ENCODE assay signal across 17 cellular contexts in the genomic region with DNA sequence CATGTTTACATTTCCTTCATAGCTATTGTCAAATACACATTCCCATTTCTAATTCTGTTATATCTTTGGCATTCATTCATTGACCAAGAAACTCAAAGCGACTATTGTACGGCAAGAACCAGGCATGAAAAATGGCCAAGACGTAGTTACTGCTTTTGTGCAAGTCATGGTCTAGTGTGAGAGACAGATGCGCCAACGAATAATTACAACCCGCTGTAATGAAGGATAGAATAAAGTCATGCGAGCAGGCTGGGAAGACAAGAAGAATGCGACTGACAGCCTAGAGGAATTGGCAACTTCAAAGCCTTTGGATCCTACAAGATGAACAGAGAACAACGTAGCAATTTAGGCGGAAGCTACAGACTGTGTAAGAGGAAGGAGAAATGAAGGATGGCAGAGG.
A peak's percentile ranks its signal among the peaks of the same experiment; 100 is the strongest.
DNase-seq lines count a peak whose midpoint lies in the region; ATAC-seq, FAIRE-seq and TF ChIP-seq lines count a peak whose summit lies in the region.
"Had no signal": no experiment of that assay in that cellular context is flagged by ENCODE, and none has a peak within 500 bp of the region (broad histone marks: within the 10 kb centered on the region; RNA-seq: fewer than 3 reads in every experiment).

No MANE protein-coding gene starts in this region.

- TF ChIP-seq RAD21 in HepG2 (CRISPR knock-in tag; IDR thresholded peaks at IDR 0.05), result no peak

- intact Hi-C loops in HepG2 (cut with micrococcal nuclease; ENCODE audit: unreplicated experiment) (no loop called here), right lobe of liver (cut with DNase I) (no loop called here), esophagus muscularis mucosa (cut with DNase I) (no loop called here)

- POLR2A ChIA-PET in HepG2 (lab: Yijun Ruan, JAX), result no interaction called here

- H3K4me3 ChIP-seq in HepG2 (replicated peaks in 1 of 3; ENCODE audit: insufficient read depth in 1 of 3, low read depth in 2 of 3, low read length in 3 of 3), result no peak overlapping the region
- no peak overlapping the region for H3K4me3 ChIP-seq in right lobe of liver
- H3K4me3 ChIP-seq in esophagus muscularis mucosa, result no peak overlapping the region
- H3K4me3 ChIP-seq: BLaER1 treated with 17β-estradiol and CSF1 and Interleukin-3, amounts not matched to agents 10 nM and 100 nM; GM12878; GM23248; HAP-1 had no signal

- H2AFZ ChIP-seq in HepG2 (ENCODE audit: low read length), result no peak overlapping the region
- H2AFZ ChIP-seq: GM23248 had no signal

- TF ChIP-seq EP300 in HepG2 (IDR thresholded peaks at IDR 0.05; ENCODE audit: low read depth in 2 of 2, low read length in 2 of 2) (no peak), HepG2 (CRISPR knock-in tag; IDR thresholded peaks at IDR 0.05; ENCODE audit: borderline replicate concordance) (no peak), esophagus muscularis mucosa (IDR thresholded peaks at IDR 0.05) (no peak)

- CTCF ChIA-PET in HepG2 (lab: Yijun Ruan, JAX; ENCODE audit: low intra/inter-chr PET ratio, low total read pairs), result no interaction called here

- H3K4me1 ChIP-seq in HepG2 (ENCODE audit: insufficient read depth, low read length), result no peaks in the 10 kb centered on the region
- no peaks in the 10 kb centered on the region for H3K4me1 ChIP-seq in right lobe of liver
- no peaks in the 10 kb centered on the region for H3K4me1 ChIP-seq in esophagus muscularis mucosa
- H3K4me1 ChIP-seq: HAP-1 had no signal

- H4K20me1 ChIP-seq in HepG2 (ENCODE audit: insufficient read depth, low read length), result no peaks in the 10 kb centered on the region
- H4K20me1 ChIP-seq: BLaER1 treated with 17β-estradiol and CSF1 and Interleukin-3, amounts not matched to agents 10 nM and 100 nM had no signal

- BruUV-seq in HepG2 (replicated peaks; lab: Mats Ljungman, UMichigan), result no TSS peak

- 66% methylated on average over 10 of the region's 10 CpGs for WGBS in HepG2 (ENCODE audit: low lambda C conversion rate)
- 69% methylated on average over 10 of the region's 10 CpGs for WGBS in right lobe of liver (ENCODE audit: insufficient coverage, low coverage, low lambda C conversion rate, missing lambda C conversion rate)
- 78% methylated on average over 10 of the region's 10 CpGs for WGBS in esophagus muscularis mucosa

- no peaks in the 10 kb centered on the region for H3K79me2 ChIP-seq in HepG2 (ENCODE audit: insufficient read depth, low read length)

- no peak for FAIRE-seq in HepG2 (lab: Jason Lieb, UNC)
- FAIRE-seq: GM12878, GM19239 had no signal

- no peak overlapping the region for H3K9ac ChIP-seq in HepG2 (ENCODE audit: insufficient read depth, low read depth, low read length)
- H3K9ac ChIP-seq: BLaER1 treated with 17β-estradiol and CSF1 and Interleukin-3, amounts not matched to agents 10 nM and 100 nM; GM23248 had no signal

- DNase-seq in HepG2 (ENCODE audit: low spot score) (no peak), right lobe of liver (no peak), esophagus muscularis mucosa (ENCODE audit: extremely low spot score) (peak; percentile 68), pons (ENCODE audit: low spot score) (peak; percentile 77), hepatic stellate cell (ENCODE audit: low spot score) (no peak)
- DNase-seq: Calu3; CD8-positive, alpha-beta T cell; DMS79 treated with DMSO at 0.1 percent for 48 hours; EL; GM23248 had no signal

- H3K9me3 ChIP-seq in HepG2 (ENCODE audit: low read length) (no peaks in the 10 kb centered on the region), right lobe of liver (no peaks in the 10 kb centered on the region), esophagus muscularis mucosa (peaks cover 0 to 8% (median 3%) of the 10 kb centered on the region in 4 donors)
- H3K9me3 ChIP-seq: HAP-1 had no signal

- TF ChIP-seq POLR2A in HepG2 (IDR thresholded peaks at IDR 0.05; ENCODE audit: insufficient read depth in 1 of 2, low read depth in 2 of 2, low read length in 2 of 2), result no peak
- no peak for TF ChIP-seq POLR2A in right lobe of liver (IDR thresholded peaks at IDR 0.05)
- no peak for TF ChIP-seq POLR2A in esophagus muscularis mucosa (IDR thresholded peaks at IDR 0.05; ENCODE audit: low read depth)

- no peak overlapping the region for H3K4me2 ChIP-seq in HepG2 (ENCODE audit: low read depth, low read length)
- H3K4me2 ChIP-seq: BLaER1 treated with 17β-estradiol and CSF1 and Interleukin-3, amounts not matched to agents 10 nM and 100 nM had no signal

- in situ Hi-C loops in HepG2 (cut with HindIII; ENCODE audit: extremely low pct_ligation_motif_present, low pct_unique_long_range_greater_than_20kb), result no loop called here

- TF ChIP-seq CTCF in HepG2 (CRISPR knock-in tag; IDR thresholded peaks at IDR 0.05), result no peak
- no peak for TF ChIP-seq CTCF in right lobe of liver (IDR thresholded peaks at IDR 0.05)
- no peak for TF ChIP-seq CTCF in esophagus muscularis mucosa (IDR thresholded peaks at IDR 0.05)

- H3K36me3 ChIP-seq in HepG2 (replicated peaks in 1 of 2; ENCODE audit: control insufficient read depth in 1 of 2, insufficient read depth in 2 of 2, low read length in 2 of 2) (no peaks in the 10 kb centered on the region), right lobe of liver (no peaks in the 10 kb centered on the region), esophagus muscularis mucosa (no peaks in the 10 kb centered on the region)
- H3K36me3 ChIP-seq: BLaER1 treated with 17β-estradiol and CSF1 and Interleukin-3, amounts not matched to agents 10 nM and 100 nM; HAP-1 had no signal

- ATAC-seq in HepG2, result no peak
- no peak for ATAC-seq in right lobe of liver
- ATAC-seq in GM21526 (IDR thresholded peaks at IDR 0.05; ENCODE audit: low FRiP score, unreplicated experiment), result no peak
- ATAC-seq in GM18867 (IDR thresholded peaks at IDR 0.05; ENCODE audit: unreplicated experiment), result no peak
- ATAC-seq: CD8-positive, alpha-beta T cell; GM12878 had no signal

- peaks cover 0 to 7% of the 10 kb centered on the region in 2 experiments; a peak in 1 of 5 replicates for H3K27me3 ChIP-seq in HepG2 (ENCODE audit: control insufficient read depth in 1 of 2, insufficient read depth in 2 of 2, low read length in 2 of 2)
- no peaks in the 10 kb centered on the region for H3K27me3 ChIP-seq in right lobe of liver
- H3K27me3 ChIP-seq in esophagus muscularis mucosa, result no peaks in the 10 kb centered on the region
- H3K27me3 ChIP-seq: BLaER1 treated with 17β-estradiol and CSF1 and Interleukin-3, amounts not matched to agents 10 nM and 100 nM had no signal

- H3K27ac ChIP-seq in HepG2 (ENCODE audit: extremely low read length, insufficient read depth, low read length) (no peak overlapping the region), right lobe of liver (no peak overlapping the region), esophagus muscularis mucosa (replicated peaks in 1 of 4) (no peak overlapping the region)
- H3K27ac ChIP-seq: 22Rv1; BLaER1 treated with 17β-estradiol and CSF1 and Interleukin-3, amounts not matched to agents 10 nM and 100 nM; GM23248 had no signal

TF ChIP-seq in HepG2, 621 proteins besides CTCF, POLR2A, EP300 and RAD21:
- TF ChIP-seq NR2F2 (IDR thresholded peaks at IDR 0.05; ENCODE audit: borderline replicate concordance, low read depth) (no peak), NFE2L2 (IDR thresholded peaks at IDR 0.05; ENCODE audit: low read length) (peak; percentile 55)

Comparison
In these comparisons a context has a peak if more than half of its experiments do, and no peak if none do; other contexts are left out.
1. DNase-seq: peak in esophagus muscularis mucosa (single experiment) and pons (single experiment); none in HepG2 (single experiment), right lobe of liver (0 of 3) and hepatic stellate cell (single experiment).